Comparison of ENCODE assay signal across 1 cellular context in the genomic region with DNA sequence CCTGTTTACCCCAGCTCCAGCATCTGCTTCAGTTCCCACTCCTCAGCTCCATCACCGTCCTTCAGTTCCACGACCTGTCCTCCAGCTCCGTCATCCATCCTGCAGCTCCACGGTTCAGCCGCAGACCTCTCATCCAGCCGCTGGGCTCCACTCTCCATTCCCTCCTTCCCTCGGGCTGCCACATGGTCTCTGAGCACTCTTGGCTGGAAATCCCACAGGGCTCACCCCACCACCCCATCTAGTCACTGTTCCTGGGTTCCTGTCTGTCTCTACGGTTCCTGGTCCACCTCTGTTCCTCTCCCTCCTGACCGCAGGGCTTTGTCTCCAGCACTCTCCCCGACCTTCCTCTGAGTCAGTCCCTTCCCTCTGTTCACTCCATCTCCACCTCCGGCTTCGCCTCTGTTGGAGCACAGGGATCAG.
TF ChIP-seq lines count a peak whose summit lies in the region.

No MANE protein-coding gene starts in this region.

TF ChIP-seq in A549, 52 proteins besides CTCF, POLR2A, EP300 and RAD21 (continued from another document):
- TF ChIP-seq CBX8 (IDR thresholded peaks at IDR 0.05) (no peak), BHLHE40 (IDR thresholded peaks at IDR 0.05; ENCODE audit: low read depth, low read length) (no peak), SREBF2 (IDR thresholded peaks at IDR 0.05) (no peak)
- TF ChIP-seq, protein P1, sequence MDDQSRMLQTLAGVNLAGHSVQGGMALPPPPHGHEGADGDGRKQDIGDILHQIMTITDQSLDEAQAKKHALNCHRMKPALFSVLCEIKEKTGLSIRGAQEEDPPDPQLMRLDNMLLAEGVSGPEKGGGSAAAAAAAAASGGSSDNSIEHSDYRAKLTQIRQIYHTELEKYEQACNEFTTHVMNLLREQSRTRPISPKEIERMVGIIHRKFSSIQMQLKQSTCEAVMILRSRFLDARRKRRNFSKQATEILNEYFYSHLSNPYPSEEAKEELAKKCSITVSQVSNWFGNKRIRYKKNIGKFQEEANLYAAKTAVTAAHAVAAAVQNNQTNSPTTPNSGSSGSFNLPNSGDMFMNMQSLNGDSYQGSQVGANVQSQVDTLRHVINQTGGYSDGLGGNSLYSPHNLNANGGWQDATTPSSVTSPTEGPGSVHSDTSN (IDR thresholded peaks at IDR 0.05) = no peak
- TF ChIP-seq, protein P2, sequence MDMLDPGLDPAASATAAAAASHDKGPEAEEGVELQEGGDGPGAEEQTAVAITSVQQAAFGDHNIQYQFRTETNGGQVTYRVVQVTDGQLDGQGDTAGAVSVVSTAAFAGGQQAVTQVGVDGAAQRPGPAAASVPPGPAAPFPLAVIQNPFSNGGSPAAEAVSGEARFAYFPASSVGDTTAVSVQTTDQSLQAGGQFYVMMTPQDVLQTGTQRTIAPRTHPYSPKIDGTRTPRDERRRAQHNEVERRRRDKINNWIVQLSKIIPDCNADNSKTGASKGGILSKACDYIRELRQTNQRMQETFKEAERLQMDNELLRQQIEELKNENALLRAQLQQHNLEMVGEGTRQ (IDR thresholded peaks at IDR 0.05) = no peak
TF ChIP-seq in A549: peak in this region for 0.
